In genomic region chr16:589658-590159, GRCh38 we compare ENCODE assay signal across 7 cellular contexts. TPM values are rescaled to one million over a fixed set of nuclear protein-coding genes. Genes with fewer than 3 reads are reported as not detected.
A peak's percentile ranks its signal among the peaks of the same experiment; 100 is the strongest.
DNase-seq lines count a peak whose midpoint lies in the region; ATAC-seq and TF ChIP-seq lines count a peak whose summit lies in the region.

RAB40C (plus strand) TSS chr16:590066; CDS start chr16:590292, 226 bp downstream.

- H3K27me3 ChIP-seq in hepatocyte: no peaks in the 10 kb centered on the region

- TF ChIP-seq CTCF in hepatocyte (IDR thresholded peaks at IDR 0.05; ENCODE audit: poor library complexity): no peak

- no peaks in the 10 kb centered on the region for H3K9me3 ChIP-seq in hepatocyte (ENCODE audit: low read depth)

- H3K4me1 ChIP-seq in hepatocyte (ENCODE audit: insufficient read depth): peaks cover 41% of the 10 kb centered on the region

- H2AFZ ChIP-seq in hepatocyte: peak within 1 kb of the TSS; percentile 76

- ATAC-seq in GM18511 (IDR thresholded peaks at IDR 0.05; ENCODE audit: unreplicated experiment): peak; percentile 84
- peak; percentile 68 for ATAC-seq in HG03039 (IDR thresholded peaks at IDR 0.05; ENCODE audit: unreplicated experiment)

- DNase-seq in NCI-H2081 (lab: John Stamatoyannopoulos, UW) (peak; percentile 96), T1000 (lab: John Stamatoyannopoulos, UW) (peak; percentile 99), astrocyte of the hippocampus (ENCODE audit: low read depth, low spot score) (peak; percentile 100), hepatocyte (ENCODE audit: low spot score) (peak; percentile 100), retina (peak; percentile 98)

- peak within 1 kb of the TSS; percentile 98 for H3K4me2 ChIP-seq in hepatocyte

- H3K4me3 ChIP-seq in hepatocyte: peak within 1 kb of the TSS; percentile 96

- H3K27ac ChIP-seq in hepatocyte: peak within 1 kb of the TSS; percentile 98

- H3K9me2 ChIP-seq in hepatocyte (replicated peaks; ENCODE audit: insufficient read depth): no peaks in the 10 kb centered on the region

- 0% methylated on average over 13 of the region's 61 CpGs for WGBS in hepatocyte (ENCODE audit: low lambda C conversion rate, missing lambda C conversion rate)

- no peaks in the 10 kb centered on the region for H3K36me3 ChIP-seq in hepatocyte (replicated peaks; ENCODE audit: insufficient read depth, low read depth)

- H4K20me1 ChIP-seq in hepatocyte (ENCODE audit: insufficient read depth, poor library complexity, severe bottlenecking): peaks cover 12% of the 10 kb centered on the region

- H3K79me2 ChIP-seq in hepatocyte: peaks cover 56% of the 10 kb centered on the region

RNA-seq across cellular contexts. Expression of gene RAB40C, which starts in this region (rescaled TPM):
- total RNA-seq in hepatocyte: 28.4 and 30.2 TPM in 2 replicates
- polyA plus RNA-seq in hepatocyte: 30.8 and 32.7 TPM in 2 replicates

Comparison
In these comparisons a context has a peak if more than half of its experiments do, and no peak if none do; other contexts are left out.
1. Peak in every context shown above with its lines: DNase-seq, ATAC-seq, H3K4me3 ChIP-seq and H3K27ac ChIP-seq.